ENCODE assay signal across 7 cellular contexts in genomic region chr11:126284829-126285228, GRCh38. TPM values are rescaled to one million over a fixed set of nuclear protein-coding genes. Genes with fewer than 3 reads are reported as not detected.
DNase-seq lines count a peak whose midpoint lies in the region; ATAC-seq, FAIRE-seq and TF ChIP-seq lines count a peak whose summit lies in the region.

No MANE protein-coding gene starts in this region.

- intact Hi-C loops in posterior vena cava (cut with DNase I) = no loop called here

- ATAC-seq in HG02588 (IDR thresholded peaks at IDR 0.05; ENCODE audit: unreplicated experiment) = peak; percentile 41
- ATAC-seq in central memory CD8-positive, alpha-beta T cell (replicated peaks; ENCODE audit: extremely low read depth, poor library complexity, severe bottlenecking) = peak; percentile 50

- no peaks in the 10 kb centered on the region for H3K27me3 Mint-ChIP-seq in central memory CD8-positive, alpha-beta T cell

- H3K9me3 Mint-ChIP-seq in central memory CD8-positive, alpha-beta T cell = no peaks in the 10 kb centered on the region

- H3K4me3 Mint-ChIP-seq in central memory CD8-positive, alpha-beta T cell = peak overlapping the region; percentile 96

- H3K36me3 Mint-ChIP-seq in central memory CD8-positive, alpha-beta T cell (ENCODE audit: insufficient read depth) = peaks cover 17% of the 10 kb centered on the region

- FAIRE-seq in GM12892 (lab: Jason Lieb, UNC) = peak; percentile 83

- TF ChIP-seq POLR2A in GM12892 (IDR thresholded peaks at IDR 0.05; ENCODE audit: low read depth, low read length) = no peak

- DNase-seq in GM12892 (ENCODE audit: insufficient read length) = no peak
- peak; percentile 46 for DNase-seq in NCI-H1436 (lab: John Stamatoyannopoulos, UW)
- DNase-seq in activated CD4-positive, CD25-positive, alpha-beta regulatory T cell treated with anti-CD3 and anti-CD28 coated beads, Interleukin-2, amount 50 U/mL, for 72 hours = peak; percentile 74
- peak; percentile 69 to 77 for DNase-seq in central memory CD8-positive, alpha-beta T cell (ENCODE audit: low spot score in 2 of 2)
- DNase-seq in posterior vena cava (ENCODE audit: low spot score) = peak; percentile 89
- DNase-seq in retina = no peak

- H3K4me1 Mint-ChIP-seq in central memory CD8-positive, alpha-beta T cell = peaks cover 35% of the 10 kb centered on the region

- H3K27ac Mint-ChIP-seq in central memory CD8-positive, alpha-beta T cell (ENCODE audit: low read depth) = peak overlapping the region; percentile 56

RNA-seq across cellular contexts. Expression of gene TIRAP, which starts 1.9 kb away (rescaled TPM):
- 4.3 TPM for polyA plus RNA-seq in GM12892 (2012; ENCODE audit: missing spikeins)
- 10 to 100 TPM in 1 of 2 donors, 1 to 10 TPM in 1; 7.7 to 12.5 TPM for total RNA-seq in posterior vena cava

RNA-seq across cellular contexts. Expression of gene FOXRED1, which starts 15.9 kb away (rescaled TPM):
- polyA plus RNA-seq in GM12892 (2012; ENCODE audit: missing spikeins) = 30.1 TPM
- total RNA-seq in posterior vena cava = 10 to 100 TPM; 10.3 to 16.1 TPM

RNA-seq across cellular contexts. Expression of gene SRPRA, which starts 16.1 kb away (rescaled TPM):
- 74.4 TPM for polyA plus RNA-seq in GM12892 (2012; ENCODE audit: missing spikeins)
- total RNA-seq in posterior vena cava = 10 to 100 TPM; 79.7 to 82.0 TPM

RNA-seq across cellular contexts. Expression of gene DCPS, which starts 19.0 kb away (rescaled TPM):
- polyA plus RNA-seq in GM12892 (2012; ENCODE audit: missing spikeins) = 41.4 TPM
- 10 to 100 TPM; 11.3 to 14.3 TPM for total RNA-seq in posterior vena cava

Comparison
In these comparisons a context has a peak if more than half of its experiments do, and no peak if none do; other contexts are left out.
1. DNase-seq: peak in NCI-H1436 (single experiment), activated CD4-positive, CD25-positive, alpha-beta regulatory T cell treated with anti-CD3 and anti-CD28 coated beads, Interleukin-2, amount 50 U/mL, for 72 hours (single experiment), central memory CD8-positive, alpha-beta T cell (2 of 2) and posterior vena cava (single experiment); none in GM12892 (single experiment) and retina (single experiment).